In genomic region chr11:128356992-128357391, GRCh38 we compare ENCODE assay signal across 23 cellular contexts.
"Had no signal": no experiment of that assay in that cellular context is flagged by ENCODE, and none has a peak within 500 bp of the region (broad histone marks: within the 10 kb centered on the region; RNA-seq: fewer than 3 reads in every experiment).

No MANE protein-coding gene starts in this region.

- H3K4me3 ChIP-seq: SJSA1, SK-N-MC had no signal

- H3K27ac ChIP-seq: HL-60, SJSA1, SK-N-MC had no signal

- H3K36me3 ChIP-seq: SJSA1 had no signal

- H3K27me3 ChIP-seq: SJSA1 had no signal

- H3K9me3 ChIP-seq: SJSA1 had no signal

- DNase-seq: KBM-7, MV-4-11, NCI-H1048, NCI-H1105, NCI-H1417, NCI-H146, NCI-H1694 treated with DMSO at 0.1 percent for 48 hours, NCI-H1930, NCI-H2081, NCI-H2107, NCI-H2171, NCI-H226, NCI-H446, NCI-H510A, NCI-H524 treated with DMSO at 0.1 percent for 48 hours, NCI-H69, NCI-H774, Right ventricle myocardium superior, RPMI8226, SIG-M5 had no signal
